9 cellular contexts compared by ENCODE assay signal in genomic region chr2:75464348-75464946, GRCh38.
DNase-seq lines count a peak whose midpoint lies in the region; ATAC-seq and TF ChIP-seq lines count a peak whose summit lies in the region.
"Had no signal": no experiment of that assay in that cellular context is flagged by ENCODE, and none has a peak within 500 bp of the region (broad histone marks: within the 10 kb centered on the region; RNA-seq: fewer than 3 reads in every experiment).

No MANE protein-coding gene starts in this region.

- H3F3A ChIP-seq in OCI-LY1 (ENCODE audit: insufficient read depth, low read length) = no peaks in the 10 kb centered on the region

- no peak overlapping the region for H3K4me2 ChIP-seq in OCI-LY1 (ENCODE audit: low read length)

- no peaks in the 10 kb centered on the region for H3K4me1 Mint-ChIP-seq in activated CD4-positive, alpha-beta T cell treated with anti-CD3 and anti-CD28 coated beads, Interleukin-2, amount 10 ng/mL, durations not matched to agents 7 days and 5 days

- peak; percentile 34 to 74 (median 63) for TF ChIP-seq CTCF in heart right ventricle (IDR thresholded peaks at IDR 0.05)
- TF ChIP-seq CTCF in right atrium auricular region (IDR thresholded peaks at IDR 0.05) = peak in 1 of 2 donors; percentile 62
- peak; percentile 69 for TF ChIP-seq CTCF in OCI-LY1 (IDR thresholded peaks at IDR 0.05; ENCODE audit: low read length)
- peak; percentile 92 for TF ChIP-seq CTCF in fibroblast of pulmonary artery (IDR thresholded peaks at IDR 0.05; ENCODE audit: low read length, missing control alignments)
- TF ChIP-seq CTCF in testis (IDR thresholded peaks at IDR 0.05) = peak; percentile 66 to 70 (median 68)
- TF ChIP-seq CTCF in ascending aorta (IDR thresholded peaks at IDR 0.05) = no peak

- ATAC-seq in heart right ventricle = no peak

- H3K36me3 ChIP-seq in heart right ventricle (no peaks in the 10 kb centered on the region), right atrium auricular region (no peaks in the 10 kb centered on the region), OCI-LY1 (ENCODE audit: insufficient read depth, low read length) (no peaks in the 10 kb centered on the region), testis (ENCODE audit: low read depth, missing control alignments) (no peaks in the 10 kb centered on the region), ascending aorta (no peaks in the 10 kb centered on the region)

- CTCF ChIA-PET in activated CD4-positive, alpha-beta T cell treated with anti-CD3 and anti-CD28 coated beads, Interleukin-2, amount 10 ng/mL, durations not matched to agents 7 days and 5 days (lab: Charles Lee) = no interaction called here

- H3K36me3 Mint-ChIP-seq in activated CD4-positive, alpha-beta T cell treated with anti-CD3 and anti-CD28 coated beads, Interleukin-2, amount 10 ng/mL, durations not matched to agents 7 days and 5 days (ENCODE audit: low read depth) = no peaks in the 10 kb centered on the region
- H3K36me3 Mint-ChIP-seq: activated naive CD8-positive, alpha-beta T cell had no signal

- no peaks in the 10 kb centered on the region for H3K79me2 ChIP-seq in OCI-LY1 (ENCODE audit: insufficient read depth, low read length)

- H4K20me1 ChIP-seq in OCI-LY1 (ENCODE audit: insufficient read depth, low read length) = no peaks in the 10 kb centered on the region

- no peak overlapping the region for H3K27ac Mint-ChIP-seq in activated CD4-positive, alpha-beta T cell treated with anti-CD3 and anti-CD28 coated beads, Interleukin-2, amount 10 ng/mL, durations not matched to agents 7 days and 5 days
- H3K27ac Mint-ChIP-seq: activated naive CD8-positive, alpha-beta T cell had no signal

- H3K4me1 ChIP-seq in heart right ventricle (no peaks in the 10 kb centered on the region), right atrium auricular region (no peaks in the 10 kb centered on the region), OCI-LY1 (ENCODE audit: insufficient read depth, low read length, severe bottlenecking) (no peaks in the 10 kb centered on the region), testis (no peaks in the 10 kb centered on the region), ascending aorta (no peaks in the 10 kb centered on the region)

- no peaks in the 10 kb centered on the region for H3K9me3 ChIP-seq in heart right ventricle
- H3K9me3 ChIP-seq in right atrium auricular region = no peaks in the 10 kb centered on the region
- H3K9me3 ChIP-seq in OCI-LY1 (ENCODE audit: low read length) = no peaks in the 10 kb centered on the region
- no peaks in the 10 kb centered on the region for H3K9me3 ChIP-seq in testis
- H3K9me3 ChIP-seq in ascending aorta = no peaks in the 10 kb centered on the region

- 20 to 22% methylated on average over 4 of the region's 4 CpGs for WGBS in heart right ventricle, 2 donors
- WGBS in testis, 2 donors = 42 to 60% methylated on average over 4 of the region's 4 CpGs

- H3K27ac ChIP-seq in heart right ventricle = no peak overlapping the region
- H3K27ac ChIP-seq in right atrium auricular region = no peak overlapping the region
- no peak overlapping the region for H3K27ac ChIP-seq in OCI-LY1 (ENCODE audit: low read depth, low read length, poor library complexity, severe bottlenecking)
- H3K27ac ChIP-seq in testis = no peak overlapping the region
- no peak overlapping the region for H3K27ac ChIP-seq in ascending aorta

- H3K27me3 ChIP-seq in heart right ventricle (peaks cover 0 to 26% (median 5%) of the 10 kb centered on the region in 7 donors), right atrium auricular region (no peaks in the 10 kb centered on the region), OCI-LY1 (ENCODE audit: insufficient read depth, low read length) (no peaks in the 10 kb centered on the region), testis (no peaks in the 10 kb centered on the region), ascending aorta (no peaks in the 10 kb centered on the region)

- DNase-seq in heart right ventricle (no peak), right atrium auricular region (ENCODE audit: low spot score) (no peak), fibroblast of pulmonary artery (ENCODE audit: low read depth) (peak; percentile 61), testis (peak; percentile 22), ascending aorta (ENCODE audit: low spot score in 2 of 2) (no peak), mucosa of gallbladder (ENCODE audit: low spot score) (no peak)
- DNase-seq in activated CD4-positive, alpha-beta T cell treated with anti-CD3 and anti-CD28 coated beads, Interleukin-2, amount 10 ng/mL, durations not matched to agents 7 days and 5 days = no peak

- no peak overlapping the region for H3K9ac ChIP-seq in OCI-LY1 (ENCODE audit: low read length)

- no peak overlapping the region for H3K4me3 Mint-ChIP-seq in activated CD4-positive, alpha-beta T cell treated with anti-CD3 and anti-CD28 coated beads, Interleukin-2, amount 10 ng/mL, durations not matched to agents 7 days and 5 days
- H3K4me3 Mint-ChIP-seq: activated naive CD8-positive, alpha-beta T cell had no signal

- H3K9me2 ChIP-seq in OCI-LY1 (ENCODE audit: low read depth, low read length) = no peaks in the 10 kb centered on the region

- TF ChIP-seq POLR2A in testis (IDR thresholded peaks at IDR 0.05) = no peak

- intact Hi-C loops in heart right ventricle (cut with DNase I) = loop anchor here in 6 of 10 donors (2.0 to 5.0 kb wide), 4 partner anchors 136 to 168 kb away; no protein-coding TSS in a partner anchor
- intact Hi-C loops in testis (cut with DNase I; ENCODE audit: low total_unique reads) = no loop called here
- intact Hi-C loops in ascending aorta (cut with DNase I) = no loop called here

- POLR2A ChIA-PET in activated CD4-positive, alpha-beta T cell treated with anti-CD3 and anti-CD28 coated beads, Interleukin-2, amount 10 ng/mL, durations not matched to agents 7 days and 5 days (lab: Charles Lee) = no interaction called here

- H2AFZ ChIP-seq in OCI-LY1 (ENCODE audit: low read length) = no peak overlapping the region

- no peaks in the 10 kb centered on the region for H3K9me3 Mint-ChIP-seq in activated CD4-positive, alpha-beta T cell treated with anti-CD3 and anti-CD28 coated beads, Interleukin-2, amount 10 ng/mL, durations not matched to agents 7 days and 5 days

- no peak overlapping the region for H3K4me3 ChIP-seq in heart right ventricle
- H3K4me3 ChIP-seq in right atrium auricular region = no peak overlapping the region
- no peak overlapping the region for H3K4me3 ChIP-seq in OCI-LY1 (ENCODE audit: low read depth, low read length, poor library complexity, severe bottlenecking)
- H3K4me3 ChIP-seq in fibroblast of pulmonary artery (replicated peaks; ENCODE audit: low read depth, low read length) = no peak overlapping the region
- no peak overlapping the region for H3K4me3 ChIP-seq in testis
- H3K4me3 ChIP-seq in ascending aorta = no peak overlapping the region

- peaks cover 27% of the 10 kb centered on the region for H3K27me3 Mint-ChIP-seq in activated CD4-positive, alpha-beta T cell treated with anti-CD3 and anti-CD28 coated beads, Interleukin-2, amount 10 ng/mL, durations not matched to agents 7 days and 5 days

Comparison
In these comparisons a context has a peak if more than half of its experiments do, and no peak if none do; other contexts are left out.
1. DNase-seq: peak in fibroblast of pulmonary artery (single experiment) and testis (single experiment); none in heart right ventricle (0 of 2), right atrium auricular region (single experiment), ascending aorta (0 of 2), activated CD4-positive, alpha-beta T cell treated with anti-CD3 and anti-CD28 coated beads, Interleukin-2, amount 10 ng/mL, durations not matched to agents 7 days and 5 days (single experiment) and mucosa of gallbladder (single experiment).
2. CTCF ChIP-seq: peak in heart right ventricle (9 of 9), OCI-LY1 (single experiment), fibroblast of pulmonary artery (single experiment) and testis (3 of 3); none in ascending aorta (0 of 3).
3. intact Hi-C loops: an anchor here in heart right ventricle (2.0 to 5.0 kb wide); none called in testis and ascending aorta.